Comparison of ENCODE assay signal across 13 cellular contexts in the genomic region with DNA sequence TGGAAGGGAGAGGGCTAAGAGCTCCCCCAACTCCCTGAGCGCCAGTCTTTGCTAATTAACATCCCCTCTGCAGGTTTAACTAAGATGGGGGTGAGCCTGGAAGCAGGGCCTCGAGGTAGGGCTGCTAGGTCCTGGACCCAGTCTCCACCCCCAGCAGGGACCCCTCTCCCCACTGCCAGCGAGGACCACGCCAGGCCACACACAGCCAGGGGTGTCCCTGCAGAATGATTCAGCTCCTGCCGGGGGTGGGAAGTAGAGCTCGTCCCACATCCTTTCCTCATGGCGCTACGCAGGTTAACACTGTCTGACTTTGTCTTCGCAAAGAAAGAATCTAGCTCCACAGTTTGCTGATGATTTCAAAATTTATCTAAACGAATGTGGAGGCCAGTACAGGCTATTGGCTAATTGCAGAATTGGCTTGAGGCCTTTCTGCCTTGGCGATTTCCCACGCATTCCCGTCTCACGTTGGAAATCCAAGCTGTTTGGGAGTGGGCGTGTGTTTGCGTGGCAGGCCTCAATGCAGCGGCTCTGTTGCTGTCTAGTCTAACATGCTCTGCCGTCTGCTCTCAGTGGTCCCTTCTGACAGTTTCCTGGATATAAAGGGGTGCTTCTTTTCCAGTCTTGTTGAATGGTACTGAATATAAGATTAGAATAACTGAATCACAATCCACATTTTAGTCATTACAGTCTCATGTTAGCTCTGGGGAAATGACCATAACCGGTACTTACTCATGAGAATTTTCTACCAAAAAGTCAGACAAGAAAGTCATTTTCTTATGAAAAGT.
A peak's percentile ranks its signal among the peaks of the same experiment; 100 is the strongest.
DNase-seq lines count a peak whose midpoint lies in the region; ATAC-seq lines count a peak whose summit lies in the region.
"Had no signal": no experiment of that assay in that cellular context is flagged by ENCODE, and none has a peak within 500 bp of the region (broad histone marks: within the 10 kb centered on the region; RNA-seq: fewer than 3 reads in every experiment).

No MANE protein-coding gene starts in this region.

- H3K27ac Mint-ChIP-seq in activated CD4-positive, alpha-beta T cell treated with anti-CD3 and anti-CD28 coated beads for 36 hours, result peak overlapping the region; percentile 91
- peak overlapping the region; percentile 96 for H3K27ac Mint-ChIP-seq in activated naive CD8-positive, alpha-beta T cell
- H3K27ac Mint-ChIP-seq in stimulated activated effector memory CD8-positive, alpha-beta T cell treated with anti-CD3 and anti-CD28 coated beads, Interleukin-12 subunit alpha, Interleukin-12 subunit beta, amount 100 ng/mL, for 72 hours, result peak overlapping the region; percentile 37
- H3K27ac Mint-ChIP-seq: activated B cell treated with CpG ODN at 0.5 μM for 24 hours, mesothelial cell of epicardium had no signal

- H3K23ac ChIP-seq in mesenchymal stem cell (ENCODE audit: low read length in 2 of 2), result no peak overlapping the region

- H2BK120ac ChIP-seq in mesenchymal stem cell (ENCODE audit: low read depth, low read length), result no peak overlapping the region

- H2AK5ac ChIP-seq in mesenchymal stem cell (ENCODE audit: low read length, severe bottlenecking), result no peak overlapping the region

- H3K4ac ChIP-seq in mesenchymal stem cell (ENCODE audit: low read depth in 1 of 2, low read length in 2 of 2), result no peak overlapping the region

- H3K79me1 ChIP-seq in mesenchymal stem cell (replicated peaks; ENCODE audit: low read length, poor library complexity, severe bottlenecking), result peaks cover 5% of the 10 kb centered on the region

- no peak overlapping the region for H4K91ac ChIP-seq in mesenchymal stem cell (ENCODE audit: low read length)

- no peak overlapping the region for H3K4me2 ChIP-seq in mesenchymal stem cell (ENCODE audit: low read length, poor library complexity, severe bottlenecking)

- no peak overlapping the region for H2BK15ac ChIP-seq in mesenchymal stem cell (ENCODE audit: low read depth, poor library complexity, severe bottlenecking)

- no peaks in the 10 kb centered on the region for H3K9me3 Mint-ChIP-seq in activated CD4-positive, alpha-beta T cell treated with anti-CD3 and anti-CD28 coated beads for 36 hours (ENCODE audit: low read depth)
- no peaks in the 10 kb centered on the region for H3K9me3 Mint-ChIP-seq in activated naive CD8-positive, alpha-beta T cell (ENCODE audit: low read depth)
- H3K9me3 Mint-ChIP-seq in stimulated activated effector memory CD8-positive, alpha-beta T cell treated with anti-CD3 and anti-CD28 coated beads, Interleukin-12 subunit alpha, Interleukin-12 subunit beta, amount 100 ng/mL, for 72 hours, result no peaks in the 10 kb centered on the region
- H3K9me3 Mint-ChIP-seq: activated B cell treated with CpG ODN at 0.5 μM for 24 hours, mesothelial cell of epicardium had no signal

- no peak overlapping the region for H3K18ac ChIP-seq in mesenchymal stem cell (ENCODE audit: low read depth in 1 of 2, low read length in 2 of 2)

- H4K8ac ChIP-seq in mesenchymal stem cell (ENCODE audit: low read length), result no peak overlapping the region

- intact Hi-C loops in activated CD4-positive, alpha-beta T cell treated with anti-CD3 and anti-CD28 coated beads for 36 hours (cut with DNase I, micrococcal nuclease), result loop anchor here (1.0 to 5.0 kb wide), 8 partner anchors 17 to 331 kb away; no protein-coding TSS in a partner anchor

- no peak overlapping the region for H2BK5ac ChIP-seq in mesenchymal stem cell (ENCODE audit: low read depth, low read length, poor library complexity, severe bottlenecking)

- H3K4me1 ChIP-seq in mesenchymal stem cell (ENCODE audit: control insufficient read depth, insufficient read depth, low read depth, low read length), result no peaks in the 10 kb centered on the region
- no peaks in the 10 kb centered on the region for H3K4me1 ChIP-seq in effector memory CD4-positive, alpha-beta T cell (ENCODE audit: control insufficient read depth, insufficient read depth, low read length, poor library complexity, severe bottlenecking)

- ATAC-seq in activated CD4-positive, alpha-beta T cell treated with anti-CD3 and anti-CD28 coated beads for 36 hours, result peak; percentile 92
- peak; percentile 94 for ATAC-seq in stimulated activated effector memory CD8-positive, alpha-beta T cell treated with anti-CD3 and anti-CD28 coated beads, Interleukin-12 subunit alpha, Interleukin-12 subunit beta, amount 100 ng/mL, for 72 hours

- DNase-seq in activated CD4-positive, alpha-beta T cell treated with anti-CD3 and anti-CD28 coated beads for 36 hours, result peak; percentile 68
- no peak for DNase-seq in activated CD4-positive, alpha-beta T cell treated with anti-CD3 and anti-CD28 coated beads, Interleukin-2, amount 50 U/mL, for 1 hour
- DNase-seq in mesenchymal stem cell, result no peak
- DNase-seq in stimulated activated effector memory CD8-positive, alpha-beta T cell treated with anti-CD3 and anti-CD28 coated beads, Interleukin-12 subunit alpha, Interleukin-12 subunit beta, amount 100 ng/mL, for 72 hours (ENCODE audit: low spot score in 2 of 2), result peak in 1 of 2 donors; percentile 51
- no peak for DNase-seq in H7
- DNase-seq in NCI-H2081 treated with DMSO at 0.1 percent for 48 hours (lab: John Stamatoyannopoulos, UW), result no peak
- DNase-seq in effector memory CD4-positive, alpha-beta T cell, result no peak
- DNase-seq: activated B cell treated with CpG ODN at 0.5 μM for 24 hours, GOT3, NCI-H1436 treated with DMSO at 0.1 percent for 48 hours, NCI-H748 treated with DMSO at 0.1 percent for 48 hours had no signal

- peaks cover 32% of the 10 kb centered on the region for H3K4me1 Mint-ChIP-seq in activated CD4-positive, alpha-beta T cell treated with anti-CD3 and anti-CD28 coated beads for 36 hours
- H3K4me1 Mint-ChIP-seq in activated naive CD8-positive, alpha-beta T cell (ENCODE audit: low read depth), result peaks cover 21% of the 10 kb centered on the region
- H3K4me1 Mint-ChIP-seq in stimulated activated effector memory CD8-positive, alpha-beta T cell treated with anti-CD3 and anti-CD28 coated beads, Interleukin-12 subunit alpha, Interleukin-12 subunit beta, amount 100 ng/mL, for 72 hours, result peaks cover 31% of the 10 kb centered on the region
- H3K4me1 Mint-ChIP-seq: activated B cell treated with CpG ODN at 0.5 μM for 24 hours had no signal

- 91% methylated on average over 18 of the region's 19 CpGs for WGBS in mesenchymal stem cell

- peaks cover 0 to 5% of the 10 kb centered on the region in 2 experiments for H3K36me3 ChIP-seq in mesenchymal stem cell (ENCODE audit: control insufficient read depth in 1 of 2, insufficient read depth in 2 of 2, low read depth in 1 of 2, low read length in 2 of 2)
- H3K36me3 ChIP-seq in H7 (replicated peaks; ENCODE audit: control insufficient read depth, insufficient read depth, low read length), result no peaks in the 10 kb centered on the region
- no peaks in the 10 kb centered on the region for H3K36me3 ChIP-seq in effector memory CD4-positive, alpha-beta T cell (ENCODE audit: control insufficient read depth, insufficient read depth, low read length)

- CTCF ChIA-PET in activated CD4-positive, alpha-beta T cell treated with anti-CD3 and anti-CD28 coated beads for 36 hours (lab: Charles Lee), result interaction anchor here (0.6 to 2.7 kb wide), 5 partner anchors 16 to 126 kb away, joined by 3 to 13 read pairs (median 6); no protein-coding TSS in a partner anchor

- peak overlapping the region; percentile 44 for H3K9ac ChIP-seq in mesenchymal stem cell (ENCODE audit: low read length)

- no peak overlapping the region for H3K27ac ChIP-seq in mesenchymal stem cell (ENCODE audit: low read length, poor library complexity, severe bottlenecking)
- no peak overlapping the region for H3K27ac ChIP-seq in effector memory CD4-positive, alpha-beta T cell (ENCODE audit: insufficient read depth, low read length, poor library complexity, severe bottlenecking)

- no peaks in the 10 kb centered on the region for H3K36me3 Mint-ChIP-seq in activated CD4-positive, alpha-beta T cell treated with anti-CD3 and anti-CD28 coated beads for 36 hours (ENCODE audit: low read depth)
- H3K36me3 Mint-ChIP-seq in activated naive CD8-positive, alpha-beta T cell, result peaks cover 16% of the 10 kb centered on the region
- H3K36me3 Mint-ChIP-seq in stimulated activated effector memory CD8-positive, alpha-beta T cell treated with anti-CD3 and anti-CD28 coated beads, Interleukin-12 subunit alpha, Interleukin-12 subunit beta, amount 100 ng/mL, for 72 hours, result no peaks in the 10 kb centered on the region
- H3K36me3 Mint-ChIP-seq: mesothelial cell of epicardium had no signal

- H3K27me3 Mint-ChIP-seq in activated CD4-positive, alpha-beta T cell treated with anti-CD3 and anti-CD28 coated beads for 36 hours, result no peaks in the 10 kb centered on the region
- no peaks in the 10 kb centered on the region for H3K27me3 Mint-ChIP-seq in activated naive CD8-positive, alpha-beta T cell
- H3K27me3 Mint-ChIP-seq: activated B cell treated with CpG ODN at 0.5 μM for 24 hours had no signal

- H3K27me3 ChIP-seq in mesenchymal stem cell (ENCODE audit: control insufficient read depth in 1 of 2, insufficient read depth in 1 of 2, low read length in 2 of 2) (no peaks in the 10 kb centered on the region), H7 (ENCODE audit: control insufficient read depth, insufficient read depth, low read length) (no peaks in the 10 kb centered on the region)
- no peaks in the 10 kb centered on the region for H3K27me3 ChIP-seq in effector memory CD4-positive, alpha-beta T cell (replicated peaks; ENCODE audit: control insufficient read depth, insufficient read depth, low read length, poor library complexity, severe bottlenecking)

- H2AFZ ChIP-seq in mesenchymal stem cell (ENCODE audit: low read depth, low read length), result no peak overlapping the region

- H3K14ac ChIP-seq in mesenchymal stem cell (ENCODE audit: low read length in 2 of 2), result no peak overlapping the region

- POLR2A ChIA-PET in activated CD4-positive, alpha-beta T cell treated with anti-CD3 and anti-CD28 coated beads for 36 hours (lab: Charles Lee), result interaction anchor here (0.8 to 1.7 kb wide), 5 partner anchors 15 to 158 kb away, joined by 4 to 10 read pairs (median 4); no protein-coding TSS in a partner anchor

- H3K4me3 ChIP-seq in mesenchymal stem cell (ENCODE audit: insufficient read depth in 1 of 2, low read depth in 1 of 2, low read length in 2 of 2) (peak overlapping the region in 1 of 2 experiments; percentile 46), H7 (ENCODE audit: insufficient read depth, low read depth, low read length) (no peak overlapping the region)
- no peak overlapping the region for H3K4me3 ChIP-seq in effector memory CD4-positive, alpha-beta T cell (ENCODE audit: insufficient read depth, low read depth, low read length, poor library complexity, severe bottlenecking)

- H3K9me3 ChIP-seq in mesenchymal stem cell (ENCODE audit: control insufficient read depth, low read length), result no peaks in the 10 kb centered on the region
- no peaks in the 10 kb centered on the region for H3K9me3 ChIP-seq in effector memory CD4-positive, alpha-beta T cell (ENCODE audit: control insufficient read depth, low read length)

- H3K4me3 Mint-ChIP-seq in activated CD4-positive, alpha-beta T cell treated with anti-CD3 and anti-CD28 coated beads for 36 hours, result peak overlapping the region; percentile 39
- peak overlapping the region; percentile 51 for H3K4me3 Mint-ChIP-seq in activated naive CD8-positive, alpha-beta T cell
- peak overlapping the region; percentile 30 for H3K4me3 Mint-ChIP-seq in stimulated activated effector memory CD8-positive, alpha-beta T cell treated with anti-CD3 and anti-CD28 coated beads, Interleukin-12 subunit alpha, Interleukin-12 subunit beta, amount 100 ng/mL, for 72 hours
- H3K4me3 Mint-ChIP-seq: activated B cell treated with CpG ODN at 0.5 μM for 24 hours, mesothelial cell of epicardium had no signal

- H2BK12ac ChIP-seq in mesenchymal stem cell (ENCODE audit: low read length in 2 of 2), result no peak overlapping the region

Comparison
In these comparisons a context has a peak if more than half of its experiments do, and no peak if none do; other contexts are left out.
1. H3K27ac Mint-ChIP-seq: peak in every context shown above with its lines; median percentile 96 in activated naive CD8-positive, alpha-beta T cell; 91 in activated CD4-positive, alpha-beta T cell treated with anti-CD3 and anti-CD28 coated beads for 36 hours; 37 in stimulated activated effector memory CD8-positive, alpha-beta T cell treated with anti-CD3 and anti-CD28 coated beads, Interleukin-12 subunit alpha, Interleukin-12 subunit beta, amount 100 ng/mL, for 72 hours.